19 cellular contexts compared by ENCODE assay signal in genomic region chr2:150259746-150260145, GRCh38.
DNase-seq lines count a peak whose midpoint lies in the region; TF ChIP-seq lines count a peak whose summit lies in the region.
"Had no signal": no experiment of that assay in that cellular context is flagged by ENCODE, and none has a peak within 500 bp of the region (broad histone marks: within the 10 kb centered on the region; RNA-seq: fewer than 3 reads in every experiment).

No MANE protein-coding gene starts in this region.

- no peak overlapping the region for H4K91ac ChIP-seq in neuronal stem cell (ENCODE audit: low read depth, low read length, poor library complexity)

- H3K4me3 ChIP-seq in astrocyte of the cerebellum (ENCODE audit: low read depth, low read length): no peak overlapping the region
- no peak overlapping the region for H3K4me3 ChIP-seq in neuronal stem cell (ENCODE audit: low read length in 2 of 2)
- H3K4me3 ChIP-seq: A549 had no signal

- no peak for TF ChIP-seq CTCF in astrocyte of the cerebellum (IDR thresholded peaks at IDR 0.05; ENCODE audit: low read depth, low read length, missing control alignments)

- H3K36me3 ChIP-seq in neuronal stem cell (replicated peaks in 1 of 2; ENCODE audit: control insufficient read depth in 2 of 2, insufficient read depth in 2 of 2, low read length in 2 of 2): no peaks in the 10 kb centered on the region

- no peak overlapping the region for H3K4ac ChIP-seq in neuronal stem cell (ENCODE audit: low read length)

- peak overlapping the region; percentile 70 for H3K27ac ChIP-seq in neuronal stem cell (replicated peaks; ENCODE audit: low read length)
- H3K27ac ChIP-seq: A549 had no signal

- H2BK5ac ChIP-seq in neuronal stem cell (ENCODE audit: low read length): no peak overlapping the region

- no peak overlapping the region for H3K23ac ChIP-seq in neuronal stem cell (ENCODE audit: low read depth, low read length, poor library complexity)

- H2BK15ac ChIP-seq in neuronal stem cell (ENCODE audit: low read length): no peak overlapping the region

- in situ Hi-C loops in astrocyte of the cerebellum (cut with HindIII; ENCODE audit: low sequenced_read_pairs): no loop called here

- H3K14ac ChIP-seq in neuronal stem cell (ENCODE audit: low read length): no peak overlapping the region

- no peak overlapping the region for H2AK5ac ChIP-seq in neuronal stem cell (ENCODE audit: low read depth, low read length)

- no peak overlapping the region for H3K18ac ChIP-seq in neuronal stem cell (ENCODE audit: low read length)

- DNase-seq in EH (ENCODE audit: low read depth) (peak; percentile 47), astrocyte of the cerebellum (ENCODE audit: low read depth) (peak; percentile 48), fibroblast of peridontal ligament (ENCODE audit: extremely low read depth) (peak; percentile 83), neuronal stem cell (ENCODE audit: low spot score) (peak; percentile 31), NCI-H146 (lab: John Stamatoyannopoulos, UW) (no peak), NK-92 (lab: John Stamatoyannopoulos, UW; ENCODE audit: unreplicated experiment) (no peak), mesenteric fat pad (ENCODE audit: low spot score) (no peak), midbrain (lab: John Stamatoyannopoulos, UW) (no peak)
- DNase-seq: AML-193, DMS79 treated with DMSO at 0.1 percent for 48 hours, Karpas-422, NCI-H1436, NCI-H2029, NCI-H2171, NCI-H446 treated with DMSO at 0.1 percent for 48 hours, NCI-H69, OCI-M1, Right ventricle myocardium superior had no signal

- peaks cover 0 to 23% of the 10 kb centered on the region in 2 donors for H3K9me3 ChIP-seq in neuronal stem cell (replicated peaks in 1 of 2; ENCODE audit: control insufficient read depth in 2 of 2, insufficient read depth in 1 of 2, low read depth in 1 of 2, low read length in 2 of 2)
- H3K9me3 ChIP-seq: A549 had no signal

- no peak overlapping the region for H3K4me2 ChIP-seq in neuronal stem cell (ENCODE audit: insufficient read depth, low read length, poor library complexity, severe bottlenecking)
- H3K4me2 ChIP-seq: A549 had no signal

- H3K9ac ChIP-seq in neuronal stem cell (ENCODE audit: low read depth, low read length, poor library complexity): no peak overlapping the region

- no peak overlapping the region for H2BK120ac ChIP-seq in neuronal stem cell (ENCODE audit: low read depth, low read length)

- H3K79me1 ChIP-seq in neuronal stem cell (ENCODE audit: low read depth, low read length): no peaks in the 10 kb centered on the region

- no peak overlapping the region for H2BK12ac ChIP-seq in neuronal stem cell (ENCODE audit: low read length)

- no peaks in the 10 kb centered on the region for H3K4me1 ChIP-seq in neuronal stem cell (ENCODE audit: control insufficient read depth in 2 of 2, insufficient read depth in 1 of 2, low read depth in 1 of 2, low read length in 2 of 2)
- H3K4me1 ChIP-seq: A549 had no signal

- H3K27me3 ChIP-seq in neuronal stem cell (ENCODE audit: control insufficient read depth in 3 of 3, insufficient read depth in 3 of 3, low read depth in 1 of 3, low read length in 3 of 3): no peaks in the 10 kb centered on the region

- WGBS in neuronal stem cell (ENCODE audit: extremely low coverage in 2 of 2, insufficient read length in 2 of 2, insufficient replicate concordance in 1 of 2), 2 donors: no CpG with 5 or more reads among the region's 1 CpG

- H4K8ac ChIP-seq in neuronal stem cell (ENCODE audit: low read depth, low read length): no peak overlapping the region

- H2AFZ ChIP-seq in neuronal stem cell (ENCODE audit: low read length): no peak overlapping the region

Comparison
In these comparisons a context has a peak if more than half of its experiments do, and no peak if none do; other contexts are left out.
1. DNase-seq: peak in EH (single experiment), astrocyte of the cerebellum (single experiment), fibroblast of peridontal ligament (single experiment) and neuronal stem cell (single experiment); none in NCI-H146 (single experiment), NK-92 (single experiment), mesenteric fat pad (single experiment) and midbrain (single experiment).